Comparison of ENCODE assay signal across 8 cellular contexts in genomic region chr20:62302341-62303048, GRCh38.
DNase-seq lines count a peak whose midpoint lies in the region; ATAC-seq and TF ChIP-seq lines count a peak whose summit lies in the region.

Gene ADRM1, plus strand, starts transcription at chr20:62302997. Its CDS starts 572 bp downstream, at chr20:62303569.

- peak; percentile 75 for ATAC-seq in HG03196 (IDR thresholded peaks at IDR 0.05; ENCODE audit: unreplicated experiment)

- DNase-seq in AG09319 (ENCODE audit: extremely low read depth, low read depth), result peak; percentile 93
- peak; percentile 99 for DNase-seq in NCI-H345 (lab: John Stamatoyannopoulos, UW)
- peak; percentile 85 to 95 (median 93) for DNase-seq in activated CD4-positive, CD25-positive, alpha-beta regulatory T cell (lab: John Stamatoyannopoulos, UW)
- peak; percentile 97 for DNase-seq in central memory CD4-positive, alpha-beta T cell
- peak; percentile 96 for DNase-seq in iris pigment epithelial cell (ENCODE audit: low read depth)
- DNase-seq in stimulated activated CD4-positive, alpha-beta T cell treated with anti-CD3 and anti-CD28 coated beads, Interleukin-12 subunit alpha, Interleukin-12 subunit beta, amount 100 ng/mL, for 4 hours, result peak; percentile 96

- TF ChIP-seq CTCF in AG09319 (IDR thresholded peaks at IDR 0.05; ENCODE audit: low read depth, low read length), result peak; percentile 80

- TF ChIP-seq POLR2A in GM18951 (IDR thresholded peaks at IDR 0.05; ENCODE audit: extremely low read depth, insufficient read depth, insufficient read length), result peak; percentile 86

- in situ Hi-C loops in GM18951 (cut with MboI; ENCODE audit: low sequenced_read_pairs, unreplicated experiment), result loop anchor here (10.0 kb wide), 1 partner anchor 82 kb away; the partner anchor contains the start of gene RPS21

Comparison
In these comparisons a context has a peak if more than half of its experiments do, and no peak if none do; other contexts are left out.
1. Peak in every context shown above with its lines: DNase-seq and ATAC-seq.